ENCODE assay signal across 14 cellular contexts in genomic region chr10:96579133-96579532, GRCh38. TPM values are rescaled to one million over a fixed set of nuclear protein-coding genes. Genes with fewer than 3 reads are reported as not detected.
A peak's percentile ranks its signal among the peaks of the same experiment; 100 is the strongest.
DNase-seq lines count a peak whose midpoint lies in the region; ATAC-seq and TF ChIP-seq lines count a peak whose summit lies in the region.
"Had no signal": no experiment of that assay in that cellular context is flagged by ENCODE, and none has a peak within 500 bp of the region (broad histone marks: within the 10 kb centered on the region; RNA-seq: fewer than 3 reads in every experiment).

No MANE protein-coding gene starts in this region.

- peak overlapping the region; percentile 73 for H3K4me2 ChIP-seq in smooth muscle cell

- no peak overlapping the region for H2AFZ ChIP-seq in smooth muscle cell (ENCODE audit: low read depth)

- peaks cover 2% of the 10 kb centered on the region for H3F3A ChIP-seq in smooth muscle cell (ENCODE audit: low read depth)

- H3K27me3 Mint-ChIP-seq in HFFc6 (ENCODE audit: insufficient read depth) = no peaks in the 10 kb centered on the region; the same call in 1 of the 2 replicates

- peaks cover 11% of the 10 kb centered on the region for H3K36me3 ChIP-seq in smooth muscle cell (ENCODE audit: low read depth)

- H3K4me3 ChIP-seq in smooth muscle cell = no peak overlapping the region
- H3K4me3 ChIP-seq: SK-N-MC had no signal

- H3K4me3 Mint-ChIP-seq in HFFc6 = no peak overlapping the region

- ATAC-seq in HG02840 (IDR thresholded peaks at IDR 0.05; ENCODE audit: low FRiP score, unreplicated experiment) = no peak

- TF ChIP-seq CTCF in C4-2B (conservative IDR thresholded peaks at IDR 0.05) = no peak
- no peak for TF ChIP-seq CTCF in VCaP (conservative IDR thresholded peaks at IDR 0.05)
- no peak for TF ChIP-seq CTCF in smooth muscle cell (IDR thresholded peaks at IDR 0.05; ENCODE audit: borderline replicate concordance, insufficient read depth, poor library complexity, severe bottlenecking)
- TF ChIP-seq CTCF in HFFc6 (IDR thresholded peaks at IDR 0.05) = no peak

- no peak overlapping the region for H3K27ac Mint-ChIP-seq in HFFc6

- H3K36me3 Mint-ChIP-seq in HFFc6 (ENCODE audit: low read depth) = peaks cover 13% of the 10 kb centered on the region

- H3K79me2 ChIP-seq in smooth muscle cell (ENCODE audit: low read depth) = peaks cover 94% of the 10 kb centered on the region

- peaks cover 24% of the 10 kb centered on the region for H3K4me1 ChIP-seq in smooth muscle cell (ENCODE audit: low read depth)

- H4K20me1 ChIP-seq in smooth muscle cell (ENCODE audit: low read depth) = peaks cover 100% of the 10 kb centered on the region

- H3K9ac ChIP-seq in smooth muscle cell (ENCODE audit: low read depth) = no peak overlapping the region

- no peaks in the 10 kb centered on the region for H3K9me3 ChIP-seq in smooth muscle cell (replicated peaks; ENCODE audit: low read depth)

- DNase-seq in epithelial cell of prostate (ENCODE audit: low read depth, low spot score) (no peak), smooth muscle cell (lab: John Stamatoyannopoulos, UW; ENCODE audit: unreplicated experiment) (no peak), NCI-H1048 (lab: John Stamatoyannopoulos, UW) (no peak), HFFc6 (no peak)
- DNase-seq: DND-41, Karpas-422, MM.1S, NCI-H1092 treated with DMSO at 0.1 percent for 48 hours, NCI-H510A, SHP77 had no signal

- H3K27ac ChIP-seq in C4-2B (peak overlapping the region; percentile 78), VCaP (peak overlapping the region; percentile 99), epithelial cell of prostate (peak overlapping the region; percentile 32), smooth muscle cell (ENCODE audit: low read depth) (peak overlapping the region; percentile 69)

- H3K27me3 ChIP-seq in smooth muscle cell (ENCODE audit: low read depth) = no peaks in the 10 kb centered on the region

- peaks cover 71% of the 10 kb centered on the region for H3K4me1 Mint-ChIP-seq in HFFc6 (ENCODE audit: low read depth)

- WGBS in smooth muscle cell (ENCODE audit: low lambda C conversion rate) = 92% methylated on average over 2 of the region's 2 CpGs

- no peaks in the 10 kb centered on the region for H3K9me3 Mint-ChIP-seq in HFFc6

RNA-seq across cellular contexts. Expression of gene TM9SF3, which starts 7.7 kb away (rescaled TPM):
- total RNA-seq in smooth muscle cell = 126 and 166 TPM in 2 replicates
- polyA plus RNA-seq in smooth muscle cell = 114 and 138 TPM in 2 replicates
- 100 to 1,000 TPM; 195 to 235 (median 208) TPM for total RNA-seq in HFFc6 (2021; fragmentation: NEBNext Ultra II Directional; extraction: Animal tissue kit (Norgen Biotek cat#: 25700))

Comparison
In these comparisons a context has a peak if more than half of its experiments do, and no peak if none do; other contexts are left out.
1. H3K27ac ChIP-seq: peak in every context shown above with its lines; median percentile 99 in VCaP; 78 in C4-2B; 69 in smooth muscle cell; 32 in epithelial cell of prostate.